23 cellular contexts compared by ENCODE assay signal in the genomic region with DNA sequence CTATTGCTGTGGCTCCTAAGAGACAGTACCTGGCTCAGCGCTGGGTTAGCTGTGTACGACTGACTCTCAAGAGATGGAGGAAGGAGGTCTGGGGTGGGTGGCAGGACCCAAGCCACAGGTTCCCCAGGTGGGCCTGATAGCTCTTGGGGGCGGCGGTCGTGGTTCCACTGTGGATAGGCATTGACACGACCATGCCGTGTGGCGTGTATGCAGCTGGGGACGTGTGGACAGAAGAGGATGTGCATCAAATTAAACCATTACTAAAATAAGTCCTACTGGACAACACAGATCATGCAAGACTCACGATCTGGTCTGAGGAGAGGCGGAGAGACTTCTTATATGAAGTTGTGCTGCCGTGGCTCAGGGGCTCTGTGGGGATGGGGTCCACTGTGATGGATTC.
A peak's percentile ranks its signal among the peaks of the same experiment; 100 is the strongest.
DNase-seq lines count a peak whose midpoint lies in the region; ATAC-seq lines count a peak whose summit lies in the region.
"Had no signal": no experiment of that assay in that cellular context is flagged by ENCODE, and none has a peak within 500 bp of the region (broad histone marks: within the 10 kb centered on the region; RNA-seq: fewer than 3 reads in every experiment).

No MANE protein-coding gene starts in this region.

- peaks cover 12% of the 10 kb centered on the region for H3K36me3 Mint-ChIP-seq in activated naive CD4-positive, alpha-beta T cell treated with anti-CD3 and anti-CD28 coated beads, Interleukin-2, amount 50 U/mL, for 24 hours
- H3K36me3 Mint-ChIP-seq in CD4-positive, CD25-positive, alpha-beta regulatory T cell = peaks cover 63% of the 10 kb centered on the region
- H3K36me3 Mint-ChIP-seq in central memory CD8-positive, alpha-beta T cell (ENCODE audit: insufficient read depth) = peaks cover 82% of the 10 kb centered on the region

- DNase-seq in activated naive CD4-positive, alpha-beta T cell treated with anti-CD3 and anti-CD28 coated beads, Interleukin-2, amount 50 U/mL, for 16 hours = no peak
- DNase-seq in CD4-positive, CD25-positive, alpha-beta regulatory T cell = no peak
- no peak for DNase-seq in central memory CD8-positive, alpha-beta T cell (ENCODE audit: low spot score in 2 of 2)
- DNase-seq in posterior vena cava (ENCODE audit: low spot score) (peak; percentile 76), GM19238 (ENCODE audit: insufficient read length, low spot score) (no peak), glomerular visceral epithelial cell (ENCODE audit: extremely low spot score) (no peak), COR-L47 (lab: John Stamatoyannopoulos, UW) (no peak)
- DNase-seq: AML-193; C1 segment of cervical spinal cord; DMS53; GDM1; IMR-90; NCI-H1092 treated with DMSO at 0.1 percent for 48 hours; NCI-H2029 treated with DMSO at 0.1 percent for 48 hours; NCI-H226; NCI-H510A treated with DMSO at 0.1 percent for 48 hours; NCI-H774; NK-92 treated with Interleukin-12 subunit alpha and Interleukin-12 subunit beta, amount 100 ng/mL, for 24 hours; SIG-M5 had no signal

- no peaks in the 10 kb centered on the region for H3K9me3 Mint-ChIP-seq in activated naive CD4-positive, alpha-beta T cell treated with anti-CD3 and anti-CD28 coated beads, Interleukin-2, amount 50 U/mL, for 24 hours
- H3K9me3 Mint-ChIP-seq in CD4-positive, CD25-positive, alpha-beta regulatory T cell = no peaks in the 10 kb centered on the region
- H3K9me3 Mint-ChIP-seq in central memory CD8-positive, alpha-beta T cell = no peaks in the 10 kb centered on the region

- peaks cover 98% of the 10 kb centered on the region for H3K36me3 ChIP-seq in CD4-positive, CD25-positive, alpha-beta regulatory T cell (ENCODE audit: control insufficient read depth, insufficient read depth, low read length)

- H3K4me1 ChIP-seq in CD4-positive, CD25-positive, alpha-beta regulatory T cell (ENCODE audit: control insufficient read depth, insufficient read depth, low read length, poor library complexity, severe bottlenecking) = no peaks in the 10 kb centered on the region

- H3K27ac ChIP-seq in CD4-positive, CD25-positive, alpha-beta regulatory T cell (ENCODE audit: insufficient read depth, low read length, poor library complexity, severe bottlenecking) = no peak overlapping the region
- H3K27ac ChIP-seq: KMS-11, RWPE1 had no signal

- ATAC-seq in CD4-positive, CD25-positive, alpha-beta regulatory T cell (ENCODE audit: low read depth in 2 of 2) = no peak
- no peak for ATAC-seq in central memory CD8-positive, alpha-beta T cell (replicated peaks; ENCODE audit: extremely low read depth, poor library complexity, severe bottlenecking)
- ATAC-seq: HCT116 had no signal

- H3K4me3 ChIP-seq in CD4-positive, CD25-positive, alpha-beta regulatory T cell (ENCODE audit: low read depth, low read length) = no peak overlapping the region

- no peak overlapping the region for H3K4me3 Mint-ChIP-seq in activated naive CD4-positive, alpha-beta T cell treated with anti-CD3 and anti-CD28 coated beads, Interleukin-2, amount 50 U/mL, for 24 hours
- no peak overlapping the region for H3K4me3 Mint-ChIP-seq in CD4-positive, CD25-positive, alpha-beta regulatory T cell
- H3K4me3 Mint-ChIP-seq in central memory CD8-positive, alpha-beta T cell = no peak overlapping the region

- intact Hi-C loops in posterior vena cava (cut with DNase I) = no loop called here

- peak overlapping the region; percentile 51 for H3K27ac Mint-ChIP-seq in activated naive CD4-positive, alpha-beta T cell treated with anti-CD3 and anti-CD28 coated beads, Interleukin-2, amount 50 U/mL, for 24 hours
- peak overlapping the region in 2 of 3 donors; percentile 21 to 83 for H3K27ac Mint-ChIP-seq in CD4-positive, CD25-positive, alpha-beta regulatory T cell
- peak overlapping the region; percentile 50 for H3K27ac Mint-ChIP-seq in central memory CD8-positive, alpha-beta T cell (ENCODE audit: low read depth)

- no peaks in the 10 kb centered on the region for H3K4me1 Mint-ChIP-seq in activated naive CD4-positive, alpha-beta T cell treated with anti-CD3 and anti-CD28 coated beads, Interleukin-2, amount 50 U/mL, for 24 hours
- H3K4me1 Mint-ChIP-seq in CD4-positive, CD25-positive, alpha-beta regulatory T cell = peaks cover 0 to 2% (median 0%) of the 10 kb centered on the region in 4 donors
- no peaks in the 10 kb centered on the region for H3K4me1 Mint-ChIP-seq in central memory CD8-positive, alpha-beta T cell

- H3K27me3 ChIP-seq in CD4-positive, CD25-positive, alpha-beta regulatory T cell (ENCODE audit: control insufficient read depth, insufficient read depth, low read length) = no peaks in the 10 kb centered on the region

- H3K9me3 ChIP-seq in CD4-positive, CD25-positive, alpha-beta regulatory T cell (ENCODE audit: control insufficient read depth in 2 of 2, low read length in 2 of 2) = no peaks in the 10 kb centered on the region

- no peaks in the 10 kb centered on the region for H3K27me3 Mint-ChIP-seq in activated naive CD4-positive, alpha-beta T cell treated with anti-CD3 and anti-CD28 coated beads, Interleukin-2, amount 50 U/mL, for 24 hours
- H3K27me3 Mint-ChIP-seq in CD4-positive, CD25-positive, alpha-beta regulatory T cell = no peaks in the 10 kb centered on the region
- no peaks in the 10 kb centered on the region for H3K27me3 Mint-ChIP-seq in central memory CD8-positive, alpha-beta T cell
